10 cellular contexts compared by ENCODE assay signal in the genomic region with DNA sequence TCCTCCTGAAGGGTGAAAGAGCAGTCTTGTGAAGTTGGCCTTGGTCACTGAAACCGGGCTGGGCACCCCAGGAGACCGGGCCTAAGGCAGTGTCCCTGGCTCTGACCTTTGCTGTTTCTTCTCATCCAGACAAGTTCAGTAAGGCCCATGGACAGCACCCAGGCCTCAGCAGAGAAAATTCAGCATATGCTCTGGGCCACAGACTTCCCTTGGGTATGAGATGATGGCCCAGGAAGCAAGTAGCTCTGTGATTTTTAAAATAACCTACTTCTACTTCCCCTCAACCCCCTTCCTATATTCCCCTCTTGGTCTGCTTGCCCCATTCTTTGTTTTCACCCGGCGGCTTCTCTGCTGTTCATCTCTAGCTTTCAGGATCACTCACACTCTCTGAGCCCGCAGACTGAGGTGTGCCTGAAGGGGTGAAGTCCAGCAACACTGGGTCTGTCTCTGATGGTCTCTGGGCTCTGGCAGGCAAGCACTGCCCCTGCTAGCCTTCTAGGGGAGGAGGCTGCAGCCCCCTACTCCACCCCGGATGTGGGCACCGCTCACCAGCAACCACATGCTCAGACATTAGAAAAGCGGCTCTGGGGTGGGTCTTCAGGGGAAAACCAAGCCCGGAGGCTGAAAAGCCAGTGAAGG. TPM values are rescaled to one million over a fixed set of nuclear protein-coding genes. Genes with fewer than 3 reads are reported as not detected.
A peak's percentile ranks its signal among the peaks of the same experiment; 100 is the strongest.
DNase-seq lines count a peak whose midpoint lies in the region; ATAC-seq and FAIRE-seq lines count a peak whose summit lies in the region.
"Had no signal": no experiment of that assay in that cellular context is flagged by ENCODE, and none has a peak within 500 bp of the region (broad histone marks: within the 10 kb centered on the region; RNA-seq: fewer than 3 reads in every experiment).

No MANE protein-coding gene starts in this region.

- DNase-seq in activated T-cell treated with anti-CD3 and anti-CD28 coated beads, Interleukin-2, amount 50 U/mL, for 48 hours, result peak; percentile 60
- no peak for DNase-seq in activated T-cell treated with anti-CD3 and anti-CD28 coated beads for 4 hours
- peak; percentile 21 to 26 for DNase-seq in stimulated activated CD8-positive, alpha-beta memory T cell treated with anti-CD3 and anti-CD28 coated beads, Interleukin-15, amount 100 ng/mL, for 48 hours (ENCODE audit: low read depth in 2 of 2)
- no peak for DNase-seq in ACHN
- no peak for DNase-seq in NCI-H146 treated with DMSO at 0.1 percent for 48 hours (lab: John Stamatoyannopoulos, UW; ENCODE audit: unreplicated experiment)
- no peak for DNase-seq in frontal cortex (ENCODE audit: low spot score in 2 of 2)
- DNase-seq: C1 segment of cervical spinal cord had no signal

- peak; percentile 40 for ATAC-seq in GM21576 (IDR thresholded peaks at IDR 0.05; ENCODE audit: unreplicated experiment)
- ATAC-seq in HG03521 (IDR thresholded peaks at IDR 0.05; ENCODE audit: unreplicated experiment), result peak; percentile 33

- in situ Hi-C loops in ACHN (cut with HindIII; ENCODE audit: low pct_ligation_motif_present, low pct_unique_long_range_greater_than_20kb, low sequenced_read_pairs), result no loop called here

- no peak for FAIRE-seq in frontal cortex (lab: Jason Lieb, UNC)

RNA-seq across cellular contexts. Expression of a gene that starts 2.9 kb away (rescaled TPM):
- not detected for total RNA-seq in frontal cortex
- total RNA-seq: urinary bladder had no signal

RNA-seq across cellular contexts. Expression of a gene that starts 24.8 kb away (rescaled TPM):
- 0.82 TPM for total RNA-seq in frontal cortex

Comparison
In these comparisons a context has a peak if more than half of its experiments do, and no peak if none do; other contexts are left out.
1. DNase-seq: peak in activated T-cell treated with anti-CD3 and anti-CD28 coated beads, Interleukin-2, amount 50 U/mL, for 48 hours (2 of 2) and stimulated activated CD8-positive, alpha-beta memory T cell treated with anti-CD3 and anti-CD28 coated beads, Interleukin-15, amount 100 ng/mL, for 48 hours (2 of 2); none in activated T-cell treated with anti-CD3 and anti-CD28 coated beads for 4 hours (single experiment), ACHN (single experiment), NCI-H146 treated with DMSO at 0.1 percent for 48 hours (single experiment) and frontal cortex (0 of 2).